ENCODE assay signal across 8 cellular contexts in genomic region chr11:66842501-66842895, GRCh38. TPM values are rescaled to one million over a fixed set of nuclear protein-coding genes. Genes with fewer than 3 reads are reported as not detected.
DNase-seq lines count a peak whose midpoint lies in the region; ATAC-seq, FAIRE-seq and TF ChIP-seq lines count a peak whose summit lies in the region.

No MANE protein-coding gene starts in this region.

- TF ChIP-seq EP300 in K562 (IDR thresholded peaks at IDR 0.05; ENCODE audit: low read length), result no peak

- H2BK5ac ChIP-seq in mesendoderm (ENCODE audit: low read length), result no peak overlapping the region

- ATAC-seq in HG03378 (IDR thresholded peaks at IDR 0.05; ENCODE audit: unreplicated experiment), result peak; percentile 5
- ATAC-seq in K562, result peak; percentile 15

- FAIRE-seq in K562 (lab: Jason Lieb, UNC), result no peak

- H3K4me3 ChIP-seq in A673 (ENCODE audit: low read depth, low read length, poor library complexity, severe bottlenecking), result peak overlapping the region; percentile 91
- H3K4me3 ChIP-seq in K562, result peak overlapping the region; percentile 99
- peak overlapping the region; percentile 92 for H3K4me3 ChIP-seq in mesendoderm (ENCODE audit: low read length)

- no peak overlapping the region for H4K5ac ChIP-seq in mesendoderm (ENCODE audit: low read length)

- H3K9me3 ChIP-seq in A673 (ENCODE audit: low read depth, low read length, poor library complexity, severe bottlenecking) (no peaks in the 10 kb centered on the region), K562 (replicated peaks; ENCODE audit: control insufficient read depth, insufficient read depth, low read depth, low read length) (no peaks in the 10 kb centered on the region)

- TF ChIP-seq POLR2A in K562 (conservative IDR thresholded peaks at IDR 0.05), result no peak

- H3K27me3 ChIP-seq in A673 (replicated peaks; ENCODE audit: insufficient read depth, low read depth, low read length, poor library complexity) (no peaks in the 10 kb centered on the region), K562 (ENCODE audit: control insufficient read depth in 2 of 2, insufficient read depth in 2 of 2, low read length in 2 of 2) (no peaks in the 10 kb centered on the region), mesendoderm (ENCODE audit: insufficient read depth, low read length, poor library complexity) (no peaks in the 10 kb centered on the region)

- H3K36me3 ChIP-seq in A673 (ENCODE audit: insufficient read depth, low read length, poor library complexity, severe bottlenecking) (peaks cover 36% of the 10 kb centered on the region), K562 (ENCODE audit: control insufficient read depth, insufficient read depth, low read length) (peaks cover 48% of the 10 kb centered on the region; the same call in 2 of the 3 replicates), mesendoderm (ENCODE audit: control insufficient read depth, insufficient read depth, low read length) (peaks cover 5% of the 10 kb centered on the region)

- intact Hi-C loops in A673 (cut with micrococcal nuclease; ENCODE audit: unreplicated experiment) (loop anchor here (5.0 kb wide), 1 partner anchor 115 kb away; the partner anchor contains the start of gene PC), K562 (cut with micrococcal nuclease) (loop anchor here (5.0 kb wide), 1 partner anchor 135 kb away; the partner anchor contains the start of gene C11orf86)

- TF ChIP-seq CTCF in A673 (conservative IDR thresholded peaks at IDR 0.05; ENCODE audit: low read depth, low read length), result no peak
- TF ChIP-seq CTCF in K562 (IDR thresholded peaks at IDR 0.05 in 2 of 3, conservative IDR thresholded peaks at IDR 0.05 in 1 of 3; ENCODE audit: insufficient read depth in 2 of 3, low read depth in 1 of 3, low read length in 3 of 3), result no peak

- peaks cover 23% of the 10 kb centered on the region for H3K79me1 ChIP-seq in mesendoderm (ENCODE audit: low read length)

- H3K27ac ChIP-seq in A673 (ENCODE audit: low read depth, low read length, poor library complexity, severe bottlenecking) (peak overlapping the region; percentile 93), K562 (ENCODE audit: extremely low read depth, low read depth, low read length) (peak overlapping the region; percentile 98), mesendoderm (ENCODE audit: low read depth, low read length) (peak overlapping the region; percentile 87)

- peak overlapping the region; percentile 96 for H3K56ac ChIP-seq in mesendoderm (ENCODE audit: low read length)

- H2AFZ ChIP-seq in K562 (ENCODE audit: low read depth, low read length), result peak overlapping the region; percentile 92; the same call in 1 of the 2 replicates

- H2AK5ac ChIP-seq in mesendoderm (ENCODE audit: low read length), result no peak overlapping the region

- peak overlapping the region; percentile 95 for H3K18ac ChIP-seq in mesendoderm (ENCODE audit: low read length)

- H3K9me1 ChIP-seq in K562 (ENCODE audit: control insufficient read depth, insufficient read depth, low read length), result no peaks in the 10 kb centered on the region

- DNase-seq in A673 (ENCODE audit: low spot score) (no peak), K562 (ENCODE audit: extremely low read depth in 1 of 4, low spot score in 3 of 4) (no peak), mesendoderm (no peak), occipital lobe (lab: John Stamatoyannopoulos, UW) (no peak), NCI-H774 (lab: John Stamatoyannopoulos, UW) (no peak), COR-L47 (lab: John Stamatoyannopoulos, UW) (no peak), NCI-H146 treated with DMSO at 0.1 percent for 48 hours (lab: John Stamatoyannopoulos, UW; ENCODE audit: unreplicated experiment) (no peak)

- H3K79me2 ChIP-seq in K562 (ENCODE audit: control insufficient read depth, insufficient read depth, low read length) (peaks cover 48% of the 10 kb centered on the region), mesendoderm (ENCODE audit: control insufficient read depth, insufficient read depth, low read length) (peaks cover 21% of the 10 kb centered on the region)

- H3K4ac ChIP-seq in mesendoderm (ENCODE audit: low read depth, low read length), result peak overlapping the region; percentile 61

- peak overlapping the region; percentile 48 for H3K23ac ChIP-seq in mesendoderm (ENCODE audit: low read length)

- H4K20me1 ChIP-seq in K562 (replicated peaks; ENCODE audit: control insufficient read depth, insufficient read depth, low read length), result no peaks in the 10 kb centered on the region

- no peak overlapping the region for H2BK120ac ChIP-seq in mesendoderm (ENCODE audit: low read depth, low read length)

- in situ Hi-C loops in K562 (cut with MboI), result no loop called here

- POLR2A ChIA-PET in A673 (lab: Charles Lee; ENCODE audit: low non-redundant PET) (no interaction called here), K562 (lab: Yijun Ruan, JAX) (interaction anchor here (0.6 to 5.3 kb wide), 8 partner anchors 11 to 1062 kb away, joined by 3 to 58 read pairs (median 4); partner anchors contain the start of gene RBM4B)

- BruUV-seq in A673 (replicated peaks; lab: Mats Ljungman, UMichigan), result no TSS peak
- no TSS peak for BruUV-seq in K562 (replicated peaks; lab: Mats Ljungman, UMichigan)

- peak overlapping the region; percentile 99 for H3K4me2 ChIP-seq in K562 (ENCODE audit: insufficient read depth, low read length)
- peak overlapping the region; percentile 70 for H3K4me2 ChIP-seq in mesendoderm (ENCODE audit: low read length)

- no peak overlapping the region for H4K8ac ChIP-seq in mesendoderm (ENCODE audit: low read depth, low read length)

- peaks cover 9% of the 10 kb centered on the region for H3K4me1 ChIP-seq in A673 (ENCODE audit: insufficient read depth, low read length, poor library complexity, severe bottlenecking)
- H3K4me1 ChIP-seq in K562 (replicated peaks in 1 of 2; ENCODE audit: control insufficient read depth in 2 of 2, insufficient read depth in 2 of 2, low read length in 2 of 2), result peaks cover 46 to 56% of the 10 kb centered on the region in 2 experiments
- H3K4me1 ChIP-seq in mesendoderm (ENCODE audit: control insufficient read depth, low read depth, low read length), result peaks cover 7% of the 10 kb centered on the region

- CTCF ChIA-PET in A673 (lab: Charles Lee), result interaction anchor here (1.9 kb wide), 1 partner anchor 9 kb away, joined by 7 read pairs; no protein-coding TSS in a partner anchor
- CTCF ChIA-PET in K562 (lab: Yijun Ruan, JAX; ENCODE audit: low intra/inter-chr PET ratio), result no interaction called here

- no peak overlapping the region for H2BK15ac ChIP-seq in mesendoderm (replicated peaks; ENCODE audit: low read depth)

- no peak for TF ChIP-seq RAD21 in K562 (CRISPR knock-in tag; conservative IDR thresholded peaks at IDR 0.05 in 1 of 2, IDR thresholded peaks at IDR 0.05 in 1 of 2)

- 2% methylated on average over 8 of the region's 11 CpGs for WGBS in K562 (ENCODE audit: insufficient coverage, low coverage, missing lambda C conversion rate)
- WGBS in mesendoderm (ENCODE audit: extremely low coverage, insufficient coverage, low lambda C conversion rate), result no CpG with 5 or more reads among the region's 11 CpGs

- H3K9ac ChIP-seq in K562 (ENCODE audit: insufficient read depth in 1 of 2, low read depth in 2 of 2, low read length in 2 of 2), result peak overlapping the region; percentile 97 to 100
- H3K9ac ChIP-seq in mesendoderm (ENCODE audit: low read length), result peak overlapping the region; percentile 96

RNA-seq across cellular contexts. Expression of gene RCE1, which starts 0.7 kb away (rescaled TPM):
- total RNA-seq in A673 (2021) (33.1 and 35.0 TPM in 2 replicates), K562 (2014; rRNA removed) (41.3 and 41.5 TPM in 2 replicates), K562 (2014; rRNA removed; fragmentation: Illumina TruSeq; extraction: Trizol) (8.8 and 10.6 TPM in 2 replicates), K562 (2015; rRNA removed; fragmentation: Illumina TruSeq; extraction: Trizol) (17.8 and 18.7 TPM in 2 replicates), K562 (2021) (26.3 and 27.7 TPM in 2 replicates), occipital lobe (12.2 TPM)
- 20.0 and 55.8 TPM in 2 replicates for total RNA-seq in K562 (2011; cell fraction: chromatin; rRNA removed; ENCODE audit: low replicate concordance)
- total RNA-seq in K562 (2011; cell fraction: nucleolus; rRNA removed), result 76.0 and 85.1 TPM in 2 replicates
- total RNA-seq in K562 (2011; cell fraction: nucleoplasm; rRNA removed), result 47.9 and 52.4 TPM in 2 replicates
- polyA plus RNA-seq in K562 (2011; rRNA removed) (13.9 and 25.0 TPM in 2 replicates), K562 (2014; fragmentation: Illumina TruSeq; extraction: Trizol) (15.1 and 20.9 TPM in 2 replicates), K562 (2014; fragmentation: Nextera tagmentation; extraction: Ambion mirVana) (1 to 10 TPM in 1 of 2 experiments, under 1 TPM in 1; 0.75 to 3.0 TPM), K562 (2014; rRNA removed) (31.1 and 31.9 TPM in 2 replicates)
- polyA plus RNA-seq in K562 (2011; cell fraction: cytosol; rRNA removed), result 36.6 and 88.7 TPM in 2 replicates
- 50.0 and 76.3 TPM in 2 replicates for polyA plus RNA-seq in K562 (2011; cell fraction: nucleus; rRNA removed)
- 24.5 and 28.6 TPM in 2 replicates for polyA plus RNA-seq in K562 (2012)
- 6.2 and 7.5 TPM in 2 replicates for polyA minus RNA-seq in K562 (2011; rRNA and poly(A)+ RNA removed)
- 16.9 and 20.8 TPM in 2 replicates for polyA minus RNA-seq in K562 (2011; cell fraction: cytosol; rRNA and poly(A)+ RNA removed)
- 22.8 and 26.4 TPM in 2 replicates for polyA minus RNA-seq in K562 (2011; cell fraction: nucleus; rRNA and poly(A)+ RNA removed)
- polyA plus RNA-seq in mesendoderm (2013, experiment 1 of 2), result 30.1 TPM
- 29.0 TPM for polyA plus RNA-seq in mesendoderm (2013, experiment 2 of 2)

RNA-seq across cellular contexts. Expression of gene LRFN4, which starts 14.4 kb away (rescaled TPM):
- total RNA-seq in A673 (2021) (52.9 and 57.2 TPM in 2 replicates), K562 (2014; rRNA removed) (41.3 and 53.0 TPM in 2 replicates), K562 (2014; rRNA removed; fragmentation: Illumina TruSeq; extraction: Trizol) (1.1 and 1.5 TPM in 2 replicates), K562 (2015; rRNA removed; fragmentation: Illumina TruSeq; extraction: Trizol) (19.4 and 23.0 TPM in 2 replicates), K562 (2021) (59.5 and 60.1 TPM in 2 replicates), occipital lobe (47.7 TPM)
- 6.4 and 27.6 TPM in 2 replicates for total RNA-seq in K562 (2011; cell fraction: chromatin; rRNA removed; ENCODE audit: low replicate concordance)
- 47.9 and 52.9 TPM in 2 replicates for total RNA-seq in K562 (2011; cell fraction: nucleolus; rRNA removed)
- total RNA-seq in K562 (2011; cell fraction: nucleoplasm; rRNA removed), result 13.7 and 16.8 TPM in 2 replicates
- polyA plus RNA-seq in K562 (2011; rRNA removed) (6.7 and 11.3 TPM in 2 replicates), K562 (2014; fragmentation: Illumina TruSeq; extraction: Trizol) (1.1 and 9.0 TPM in 2 replicates), K562 (2014; fragmentation: Nextera tagmentation; extraction: Ambion mirVana) (under 1 TPM; 0.10 to 0.14 TPM), K562 (2014; rRNA removed) (31.5 and 32.3 TPM in 2 replicates)
- polyA plus RNA-seq in K562 (2011; cell fraction: cytosol; rRNA removed), result 17.4 and 75.5 TPM in 2 replicates
- polyA plus RNA-seq in K562 (2011; cell fraction: nucleus; rRNA removed), result 36.1 and 82.9 TPM in 2 replicates
- polyA plus RNA-seq in K562 (2012), result 18.4 and 21.2 TPM in 2 replicates
- polyA minus RNA-seq in K562 (2011; rRNA and poly(A)+ RNA removed), result 1.4 and 3.4 TPM in 2 replicates
- polyA minus RNA-seq in K562 (2011; cell fraction: cytosol; rRNA and poly(A)+ RNA removed), result 23.3 and 29.6 TPM in 2 replicates
- polyA minus RNA-seq in K562 (2011; cell fraction: nucleus; rRNA and poly(A)+ RNA removed), result 12.9 and 13.5 TPM in 2 replicates
- 27.4 TPM for polyA plus RNA-seq in mesendoderm (2013, experiment 1 of 2)
- 27.5 TPM for polyA plus RNA-seq in mesendoderm (2013, experiment 2 of 2)
